8 cellular contexts compared by ENCODE assay signal in genomic region chr17:49218941-49219913, GRCh38. TPM values are rescaled to one million over a fixed set of nuclear protein-coding genes. Genes with fewer than 3 reads are reported as not detected.
DNase-seq lines count a peak whose midpoint lies in the region; ATAC-seq and TF ChIP-seq lines count a peak whose summit lies in the region.

No MANE protein-coding gene starts in this region.

- intact Hi-C loops in activated CD4-positive, alpha-beta T cell treated with anti-CD3 and anti-CD28 coated beads, Interleukin-2, amount 10 ng/mL, durations not matched to agents 24 days and 14 days (cut with micrococcal nuclease), result loop anchor here (1.0 to 5.0 kb wide), 5 partner anchors 8 to 143 kb away; partner anchors contain the start of genes ABI3, GNGT2 and ZNF652
- intact Hi-C loops in MCF 10A (cut with micrococcal nuclease), result no loop called here

- H3K36me3 Mint-ChIP-seq in activated CD4-positive, alpha-beta T cell treated with anti-CD3 and anti-CD28 coated beads, Interleukin-2, amount 10 ng/mL, durations not matched to agents 24 days and 14 days (ENCODE audit: low read depth), result peaks cover 61% of the 10 kb centered on the region
- no peaks in the 10 kb centered on the region for H3K36me3 Mint-ChIP-seq in MCF 10A (ENCODE audit: insufficient read depth, unreplicated experiment)

- H3K27me3 ChIP-seq in cardiac muscle cell, result peaks cover 30% of the 10 kb centered on the region

- peak; percentile 29 for TF ChIP-seq CTCF in VCaP (conservative IDR thresholded peaks at IDR 0.05)
- peak; percentile 16 for TF ChIP-seq CTCF in cardiac muscle cell (IDR thresholded peaks at IDR 0.05; ENCODE audit: low read depth, low read length)
- no peak for TF ChIP-seq CTCF in MCF 10A (IDR thresholded peaks at IDR 0.05; ENCODE audit: unreplicated experiment)

- peak overlapping the region; percentile 87 for H3K27ac Mint-ChIP-seq in activated CD4-positive, alpha-beta T cell treated with anti-CD3 and anti-CD28 coated beads, Interleukin-2, amount 10 ng/mL, durations not matched to agents 24 days and 14 days
- no peak overlapping the region for H3K27ac Mint-ChIP-seq in MCF 10A (ENCODE audit: low read depth, unreplicated experiment)

- CTCF ChIA-PET in MCF 10A (lab: Yijun Ruan, JAX), result interaction anchor here (1.0 kb wide), 1 partner anchor 19 kb away, joined by 3 read pairs; no protein-coding TSS in a partner anchor

- H3K4me1 ChIP-seq in cardiac muscle cell (ENCODE audit: low read depth) (no peaks in the 10 kb centered on the region), urinary bladder (ENCODE audit: insufficient read depth) (peaks cover 4% of the 10 kb centered on the region)

- WGBS in urinary bladder, result 41% methylated on average over 37 of the region's 37 CpGs

- H3K4me3 ChIP-seq in cardiac muscle cell (no peak overlapping the region), urinary bladder (ENCODE audit: low read depth, low read length) (no peak overlapping the region)

- peak; percentile 82 for DNase-seq in activated CD4-positive, alpha-beta T cell treated with anti-CD3 and anti-CD28 coated beads, Interleukin-2, amount 10 ng/mL, durations not matched to agents 24 days and 14 days
- no peak for DNase-seq in activated CD4-positive, alpha-beta T cell treated with anti-CD3 and anti-CD28 coated beads, Interleukin-2, amount 50 U/mL, for 48 hours
- DNase-seq in cardiac muscle cell (ENCODE audit: low read depth in 1 of 2, low spot score in 1 of 2) (no peak), MCF 10A (ENCODE audit: unreplicated experiment) (no peak)

- H3K9me3 ChIP-seq in cardiac muscle cell (ENCODE audit: low read depth), result no peaks in the 10 kb centered on the region

- peaks cover 52% of the 10 kb centered on the region for H3K4me1 Mint-ChIP-seq in activated CD4-positive, alpha-beta T cell treated with anti-CD3 and anti-CD28 coated beads, Interleukin-2, amount 10 ng/mL, durations not matched to agents 24 days and 14 days
- H3K4me1 Mint-ChIP-seq in MCF 10A (ENCODE audit: insufficient read depth, unreplicated experiment), result no peaks in the 10 kb centered on the region

- no TSS peak for BruUV-seq in MCF 10A (replicated peaks; lab: Mats Ljungman, UMichigan)

- H3K9me3 Mint-ChIP-seq in activated CD4-positive, alpha-beta T cell treated with anti-CD3 and anti-CD28 coated beads, Interleukin-2, amount 10 ng/mL, durations not matched to agents 24 days and 14 days, result no peaks in the 10 kb centered on the region
- no peaks in the 10 kb centered on the region for H3K9me3 Mint-ChIP-seq in MCF 10A (ENCODE audit: unreplicated experiment)

- POLR2A ChIA-PET in MCF 10A (lab: Yijun Ruan, JAX), result no interaction called here

- H3K27ac ChIP-seq in VCaP (no peak overlapping the region), cardiac muscle cell (no peak overlapping the region), urinary bladder (ENCODE audit: low read depth) (peak overlapping the region; percentile 25)

- H3K27me3 Mint-ChIP-seq in activated CD4-positive, alpha-beta T cell treated with anti-CD3 and anti-CD28 coated beads, Interleukin-2, amount 10 ng/mL, durations not matched to agents 24 days and 14 days, result no peaks in the 10 kb centered on the region
- H3K27me3 Mint-ChIP-seq in MCF 10A (ENCODE audit: insufficient read depth, unreplicated experiment), result peaks cover 21% of the 10 kb centered on the region

- H3K4me3 Mint-ChIP-seq in activated CD4-positive, alpha-beta T cell treated with anti-CD3 and anti-CD28 coated beads, Interleukin-2, amount 10 ng/mL, durations not matched to agents 24 days and 14 days, result peak overlapping the region; percentile 77
- no peak overlapping the region for H3K4me3 Mint-ChIP-seq in MCF 10A (ENCODE audit: unreplicated experiment)

- H3K36me3 ChIP-seq in cardiac muscle cell (no peaks in the 10 kb centered on the region), urinary bladder (ENCODE audit: insufficient read depth) (no peaks in the 10 kb centered on the region)

- ATAC-seq in GM19395 (IDR thresholded peaks at IDR 0.05; ENCODE audit: unreplicated experiment) (no peak), GM21367 (IDR thresholded peaks at IDR 0.05; ENCODE audit: unreplicated experiment) (no peak)

RNA-seq across cellular contexts. Expression of gene ABI3, which starts 8.7 kb away (rescaled TPM):
- 27.8 and 28.4 TPM in 2 replicates for total RNA-seq in activated CD4-positive, alpha-beta T cell treated with anti-CD3 and anti-CD28 coated beads, Interleukin-2, amount 10 ng/mL, durations not matched to agents 24 days and 14 days
- total RNA-seq in cardiac muscle cell (0.24 and 0.32 TPM in 2 replicates), urinary bladder (3.0 TPM), MCF 10A (2022) (not detected in 2 replicates)
- polyA plus RNA-seq in cardiac muscle cell (2.5 TPM in 1 of 2 replicates, not detected in the other), urinary bladder (11.7 TPM)

RNA-seq across cellular contexts. Expression of gene GNGT2, which starts 8.9 kb away (rescaled TPM):
- total RNA-seq in activated CD4-positive, alpha-beta T cell treated with anti-CD3 and anti-CD28 coated beads, Interleukin-2, amount 10 ng/mL, durations not matched to agents 24 days and 14 days, result 18.2 and 19.5 TPM in 2 replicates
- total RNA-seq in cardiac muscle cell (not detected in 2 replicates), urinary bladder (0.42 TPM), MCF 10A (2022) (not detected in 2 replicates)
- polyA plus RNA-seq in cardiac muscle cell (not detected in 2 replicates), urinary bladder (4.7 TPM)

RNA-seq across cellular contexts. Expression of gene PHOSPHO1, which starts 11.4 kb away (rescaled TPM):
- 0.09 TPM in 1 of 2 replicates, not detected in the other for total RNA-seq in activated CD4-positive, alpha-beta T cell treated with anti-CD3 and anti-CD28 coated beads, Interleukin-2, amount 10 ng/mL, durations not matched to agents 24 days and 14 days
- total RNA-seq in cardiac muscle cell, result not detected in 2 replicates
- not detected in 2 replicates for polyA plus RNA-seq in cardiac muscle cell
- 2.0 TPM for total RNA-seq in urinary bladder
- polyA plus RNA-seq in urinary bladder, result 0.75 TPM
- not detected in 2 replicates for total RNA-seq in MCF 10A (2022)

Comparison
In these comparisons a context has a peak if more than half of its experiments do, and no peak if none do; other contexts are left out.
1. RNA of gene GNGT2, which starts 8.9 kb away (total RNA-seq): 18.2 to 19.5 TPM in activated CD4-positive, alpha-beta T cell treated with anti-CD3 and anti-CD28 coated beads, Interleukin-2, amount 10 ng/mL, durations not matched to agents 24 days and 14 days; 0.42 TPM in urinary bladder (single experiment), not detected in cardiac muscle cell and not detected in MCF 10A; every median in the first group is over 10 times any median in the second.